ENCODE assay signal across 8 cellular contexts in genomic region chr14:55333785-55334485, GRCh38.
A peak's percentile ranks its signal among the peaks of the same experiment; 100 is the strongest.
DNase-seq lines count a peak whose midpoint lies in the region; ATAC-seq and TF ChIP-seq lines count a peak whose summit lies in the region.

No MANE protein-coding gene starts in this region.

- H3K4me3 Mint-ChIP-seq in activated B cell treated with CpG ODN at 0.5 μM for 24 hours: peak overlapping the region; percentile 44
- H3K4me3 Mint-ChIP-seq in memory B cell: peak overlapping the region; percentile 21

- DNase-seq in EL: peak; percentile 50
- peak; percentile 24 for DNase-seq in HCEC 1CT
- DNase-seq in activated B cell treated with CpG ODN at 0.5 μM for 24 hours: no peak
- DNase-seq in memory B cell (ENCODE audit: low spot score in 2 of 2): no peak
- DNase-seq in cerebellum (ENCODE audit: low spot score): no peak
- no peak for DNase-seq in HuH-7.5 (ENCODE audit: low spot score)
- no peak for DNase-seq in stimulated activated CD4-positive, alpha-beta T cell treated with anti-CD3 and anti-CD28 coated beads, Interleukin-2, amount 100 ng/mL, for 48 hours

- H3K36me3 Mint-ChIP-seq in activated B cell treated with CpG ODN at 0.5 μM for 24 hours (ENCODE audit: low read depth) (peaks cover 3% of the 10 kb centered on the region), memory B cell (no peaks in the 10 kb centered on the region)

- ATAC-seq in activated B cell treated with CpG ODN at 0.5 μM for 24 hours (ENCODE audit: low read depth) (peak; percentile 57), memory B cell (ENCODE audit: low read depth) (peak; percentile 43), GM19397 (IDR thresholded peaks at IDR 0.05; ENCODE audit: unreplicated experiment) (no peak)

- CTCF ChIA-PET in activated B cell treated with CpG ODN at 0.5 μM for 24 hours (lab: Charles Lee): interaction anchor here (1.0 kb wide), 1 partner anchor 20 kb away, joined by 3 read pairs; no protein-coding TSS in a partner anchor

- TF ChIP-seq CTCF in activated B cell treated with CpG ODN at 0.5 μM for 24 hours (IDR thresholded peaks at IDR 0.05): no peak

- H3K27me3 Mint-ChIP-seq in activated B cell treated with CpG ODN at 0.5 μM for 24 hours (no peaks in the 10 kb centered on the region), memory B cell (no peaks in the 10 kb centered on the region)

- peaks cover 48% of the 10 kb centered on the region for H3K4me1 Mint-ChIP-seq in activated B cell treated with CpG ODN at 0.5 μM for 24 hours
- H3K4me1 Mint-ChIP-seq in memory B cell: peaks cover 25% of the 10 kb centered on the region

- H3K27ac Mint-ChIP-seq in activated B cell treated with CpG ODN at 0.5 μM for 24 hours (peak overlapping the region; percentile 62), memory B cell (peak overlapping the region; percentile 75)

- no peaks in the 10 kb centered on the region for H3K9me3 Mint-ChIP-seq in activated B cell treated with CpG ODN at 0.5 μM for 24 hours
- H3K9me3 Mint-ChIP-seq in memory B cell: no peaks in the 10 kb centered on the region

- POLR2A ChIA-PET in activated B cell treated with CpG ODN at 0.5 μM for 24 hours (lab: Charles Lee): no interaction called here

- intact Hi-C loops in activated B cell treated with CpG ODN at 0.5 μM for 24 hours (cut with micrococcal nuclease): loop anchor here (1.0 kb wide), 1 partner anchor 15 kb away; no protein-coding TSS in a partner anchor

Comparison
In these comparisons a context has a peak if more than half of its experiments do, and no peak if none do; other contexts are left out.
1. DNase-seq: peak in EL (single experiment) and HCEC 1CT (single experiment); none in activated B cell treated with CpG ODN at 0.5 μM for 24 hours (single experiment), memory B cell (0 of 2), cerebellum (single experiment), HuH-7.5 (single experiment) and stimulated activated CD4-positive, alpha-beta T cell treated with anti-CD3 and anti-CD28 coated beads, Interleukin-2, amount 100 ng/mL, for 48 hours (0 of 2).